In the genomic region with DNA sequence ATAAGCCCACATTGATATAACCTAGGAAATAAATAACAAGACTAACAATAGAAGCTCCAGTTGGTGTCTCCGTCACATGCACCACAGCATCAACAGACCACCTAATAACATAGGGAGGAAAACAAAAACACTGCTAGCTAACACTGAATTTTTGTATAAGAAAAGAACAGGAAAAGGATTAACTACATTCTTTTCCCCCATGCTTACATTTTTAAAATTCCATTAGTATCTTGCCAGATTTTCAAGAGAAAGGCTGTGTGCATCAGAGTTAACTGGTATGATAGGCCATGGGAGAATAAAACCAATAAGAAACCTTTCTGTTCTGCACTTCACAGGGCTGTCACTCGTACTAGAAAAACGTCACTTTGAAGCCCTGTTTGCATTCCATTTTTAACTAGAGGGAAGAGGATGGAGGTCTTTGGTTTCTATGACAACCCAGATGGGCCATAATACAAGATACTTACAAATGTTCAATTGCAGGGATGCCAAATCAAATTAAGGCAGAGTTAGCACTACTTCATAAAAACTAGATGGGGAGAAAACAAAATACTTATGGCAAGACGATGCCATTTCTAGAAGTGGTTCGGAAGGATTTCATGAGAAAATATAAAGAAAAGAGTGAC, we compare ENCODE assay signal across 12 cellular contexts.
DNase-seq lines count a peak whose midpoint lies in the region; ATAC-seq, FAIRE-seq and TF ChIP-seq lines count a peak whose summit lies in the region.
"Had no signal": no experiment of that assay in that cellular context is flagged by ENCODE, and none has a peak within 500 bp of the region (broad histone marks: within the 10 kb centered on the region; RNA-seq: fewer than 3 reads in every experiment).

No MANE protein-coding gene starts in this region.

- H3K4me3 ChIP-seq in astrocyte of the cerebellum (ENCODE audit: low read depth, low read length) (no peak overlapping the region), smooth muscle cell (no peak overlapping the region), PC-3 (ENCODE audit: low read length) (no peak overlapping the region)
- H3K4me3 ChIP-seq: skin epidermis, suprapubic skin had no signal

- CTCF ChIA-PET in PC-3 (lab: Charles Lee), result interaction anchor here (1.3 kb wide), 1 partner anchor 36 kb away, joined by 3 read pairs; no protein-coding TSS in a partner anchor

- intact Hi-C loops in PC-3 (cut with micrococcal nuclease), result no loop called here

- H3K27me3 ChIP-seq in smooth muscle cell (ENCODE audit: low read depth), result no peaks in the 10 kb centered on the region
- no peaks in the 10 kb centered on the region for H3K27me3 ChIP-seq in PC-3 (ENCODE audit: low read length)
- H3K27me3 ChIP-seq: suprapubic skin had no signal

- TF ChIP-seq CTCF in astrocyte of the cerebellum (IDR thresholded peaks at IDR 0.05; ENCODE audit: low read depth, low read length, missing control alignments), result no peak
- no peak for TF ChIP-seq CTCF in smooth muscle cell (IDR thresholded peaks at IDR 0.05; ENCODE audit: borderline replicate concordance, insufficient read depth, poor library complexity, severe bottlenecking)
- TF ChIP-seq CTCF in PC-3 (conservative IDR thresholded peaks at IDR 0.05; ENCODE audit: low read depth, low read length), result no peak

- FAIRE-seq in H54 (lab: Jason Lieb, UNC), result peak; percentile 62

- H3K4me2 ChIP-seq in smooth muscle cell (peak overlapping the region; percentile 46), PC-3 (ENCODE audit: low read length) (no peak overlapping the region)

- H4K20me1 ChIP-seq in smooth muscle cell (ENCODE audit: low read depth), result peaks cover 83% of the 10 kb centered on the region
- H4K20me1 ChIP-seq in PC-3 (ENCODE audit: low read length), result no peaks in the 10 kb centered on the region

- whole genome bisulfite sequencing in smooth muscle cell (ENCODE audit: low lambda C conversion rate), result 59% methylated on average over 5 of the region's 5 CpGs

- no peaks in the 10 kb centered on the region for H3K36me3 ChIP-seq in smooth muscle cell (ENCODE audit: low read depth)
- H3K36me3 ChIP-seq in PC-3 (ENCODE audit: low read depth, low read length), result no peaks in the 10 kb centered on the region
- H3K36me3 ChIP-seq: suprapubic skin had no signal

- POLR2A ChIA-PET in PC-3 (lab: Charles Lee; ENCODE audit: unreplicated experiment), result interaction anchor here (0.7 kb wide), 1 partner anchor 89 kb away, joined by 3 read pairs; no protein-coding TSS in a partner anchor

- DNase-seq in H54 (ENCODE audit: insufficient read length, low spot score), result no peak
- DNase-seq in astrocyte of the cerebellum (ENCODE audit: low read depth), result peak; percentile 36
- DNase-seq in iPS DF 19.7 (ENCODE audit: low read depth, low spot score), result peak; percentile 78
- no peak for DNase-seq in smooth muscle cell (lab: John Stamatoyannopoulos, UW; ENCODE audit: unreplicated experiment)
- DNase-seq in PC-3, result no peak
- DNase-seq in effector CD8-positive, alpha-beta T cell (lab: John Stamatoyannopoulos, UW), result no peak
- DNase-seq in NCI-H526 treated with DMSO at 0.1 percent for 48 hours (lab: John Stamatoyannopoulos, UW), result no peak
- DNase-seq: activated CD4-positive, alpha-beta T cell treated with anti-CD3 and anti-CD28 coated beads, Interleukin-2, amount 50 U/mL, for 4 hours; central memory CD4-positive, alpha-beta T cell; naive thymus-derived CD4-positive, alpha-beta T cell had no signal

- H3K79me2 ChIP-seq in smooth muscle cell (ENCODE audit: low read depth) (peaks cover 75% of the 10 kb centered on the region), PC-3 (ENCODE audit: low read length) (no peaks in the 10 kb centered on the region)

- no peak for TF ChIP-seq POLR2A in H54 (IDR thresholded peaks at IDR 0.05; ENCODE audit: low read depth, low read length)

- H2AFZ ChIP-seq in smooth muscle cell (ENCODE audit: low read depth) (no peak overlapping the region), PC-3 (ENCODE audit: low read length) (no peak overlapping the region)

- no peak for ATAC-seq in PC-3
- ATAC-seq: naive thymus-derived CD4-positive, alpha-beta T cell had no signal

- H3K9me3 ChIP-seq in smooth muscle cell (replicated peaks; ENCODE audit: low read depth) (no peaks in the 10 kb centered on the region), PC-3 (ENCODE audit: low read length) (no peaks in the 10 kb centered on the region)
- H3K9me3 ChIP-seq: suprapubic skin had no signal

- no peaks in the 10 kb centered on the region for H3K9me2 ChIP-seq in PC-3 (replicated peaks; ENCODE audit: low read length)

- in situ Hi-C loops in astrocyte of the cerebellum (cut with HindIII; ENCODE audit: low sequenced_read_pairs), result no loop called here

- H3F3A ChIP-seq in smooth muscle cell (ENCODE audit: low read depth) (no peaks in the 10 kb centered on the region), PC-3 (ENCODE audit: low read length, unreplicated experiment) (no peaks in the 10 kb centered on the region)

- BruUV-seq in PC-3 (replicated peaks; lab: Mats Ljungman, UMichigan), result no TSS peak

- H3K27ac ChIP-seq in smooth muscle cell (ENCODE audit: low read depth), result peak overlapping the region; percentile 17
- H3K27ac ChIP-seq in PC-3 (ENCODE audit: low read length), result no peak overlapping the region
- H3K27ac ChIP-seq: skin epidermis, suprapubic skin had no signal

- peaks cover 21% of the 10 kb centered on the region for H3K4me1 ChIP-seq in smooth muscle cell (ENCODE audit: low read depth)
- no peaks in the 10 kb centered on the region for H3K4me1 ChIP-seq in PC-3 (ENCODE audit: insufficient read depth, low read length)

- H3K9ac ChIP-seq in smooth muscle cell (ENCODE audit: low read depth) (no peak overlapping the region), PC-3 (ENCODE audit: low read length) (no peak overlapping the region)

Comparison
In these comparisons a context has a peak if more than half of its experiments do, and no peak if none do; other contexts are left out.
1. DNase-seq: peak in astrocyte of the cerebellum (single experiment) and iPS DF 19.7 (single experiment); none in H54 (single experiment), smooth muscle cell (single experiment), PC-3 (single experiment), effector CD8-positive, alpha-beta T cell (single experiment) and NCI-H526 treated with DMSO at 0.1 percent for 48 hours (single experiment).